ENCODE assay signal across 26 cellular contexts in genomic region chr6:156960525-156960924, GRCh38.
"Had no signal": no experiment of that assay in that cellular context is flagged by ENCODE, and none has a peak within 500 bp of the region (broad histone marks: within the 10 kb centered on the region; RNA-seq: fewer than 3 reads in every experiment).

No MANE protein-coding gene starts in this region.

- H3K36me3 Mint-ChIP-seq: naive B cell; natural killer cell treated with Interleukin-12 subunit alpha and Interleukin-12 subunit beta and Interleukin-15 and Interleukin-18, amount 100 ng/mL, for 72 hours had no signal

- H3K9me3 Mint-ChIP-seq: effector memory CD8-positive, alpha-beta T cell; mesothelial cell of epicardium; naive B cell; natural killer cell treated with Interleukin-12 subunit alpha and Interleukin-12 subunit beta and Interleukin-15 and Interleukin-18, amount 100 ng/mL, for 72 hours; type B pancreatic cell had no signal

- ATAC-seq: effector memory CD8-positive, alpha-beta T cell; left cardiac atrium; left lung; mucosa of descending colon; natural killer cell treated with Interleukin-12 subunit alpha and Interleukin-12 subunit beta and Interleukin-15 and Interleukin-18, amount 100 ng/mL, for 72 hours; right lobe of liver had no signal

- DNase-seq: cortex of kidney; effector memory CD8-positive, alpha-beta T cell; erythroblast; esophagus squamous epithelium; foreskin melanocyte; glutamatergic neuron; heart right ventricle; hippocampal formation; left cardiac atrium; left lung; mesenchymal stem cell; mucosa of descending colon; naive B cell; right lobe of liver; small intestine; stimulated activated CD4-positive, alpha-beta T cell treated with anti-CD3 and anti-CD28 coated beads, Interleukin-15, amount 100 ng/mL, for 24 hours; stimulated activated CD4-positive, alpha-beta T cell treated with anti-CD3 and anti-CD28 coated beads, Interleukin-2, amount 100 ng/mL, for 48 hours; stimulated activated naive CD4-positive, alpha-beta T cell; substantia nigra; testis; tibial artery had no signal

- H3K4me3 Mint-ChIP-seq: effector memory CD8-positive, alpha-beta T cell; mesothelial cell of epicardium; naive B cell; natural killer cell treated with Interleukin-12 subunit alpha and Interleukin-12 subunit beta and Interleukin-15 and Interleukin-18, amount 100 ng/mL, for 72 hours; neural progenitor cell; type B pancreatic cell had no signal

- H3K27me3 Mint-ChIP-seq: effector memory CD8-positive, alpha-beta T cell; naive B cell; natural killer cell treated with Interleukin-12 subunit alpha and Interleukin-12 subunit beta and Interleukin-15 and Interleukin-18, amount 100 ng/mL, for 72 hours; progenitor cell of endocrine pancreas; type B pancreatic cell had no signal

- H3K27ac Mint-ChIP-seq: mesothelial cell of epicardium; natural killer cell treated with Interleukin-12 subunit alpha and Interleukin-12 subunit beta and Interleukin-15 and Interleukin-18, amount 100 ng/mL, for 72 hours; neural progenitor cell; type B pancreatic cell had no signal
